In genomic region chr6:85977661-85978060, GRCh38 we compare ENCODE assay signal across 31 cellular contexts.
"Had no signal": no experiment of that assay in that cellular context is flagged by ENCODE, and none has a peak within 500 bp of the region (broad histone marks: within the 10 kb centered on the region; RNA-seq: fewer than 3 reads in every experiment).

No MANE protein-coding gene starts in this region.

- H3K9me3 Mint-ChIP-seq: activated CD8-positive, alpha-beta T cell treated with anti-CD3 and anti-CD28 coated beads for 36 hours; T-helper 2 cell treated with Interferon-gamma antibody and Interleukin-4, amounts not matched to agents 5 μg/mL and 100 μg/mL, for 36 hours had no signal

- DNase-seq: activated B cell treated with CpG ODN at 0.5 μM for 24 hours; activated CD4-positive, alpha-beta T cell treated with anti-CD3 and anti-CD28 coated beads for 48 hours; activated CD4-positive, alpha-beta T cell treated with anti-CD3 and anti-CD28 coated beads, Interleukin-2, amount 50 U/mL, for 1 hour; activated CD4-positive, alpha-beta T cell treated with anti-CD3 and anti-CD28 coated beads, Interleukin-2, amount 50 U/mL, for 48 hours; activated CD8-positive, alpha-beta memory T cell treated with anti-CD3 and anti-CD28 coated beads for 24 hours; activated CD8-positive, alpha-beta T cell treated with anti-CD3 and anti-CD28 coated beads for 36 hours; activated effector memory CD4-positive, alpha-beta T cell treated with Interleukin-2 at 50 U/mL for 16 hours; activated gamma-delta T cell treated with Interleukin-2 at 50 U/mL for 16 hours; activated naive CD4-positive, alpha-beta T cell treated with anti-CD3 and anti-CD28 coated beads, Interleukin-2, amount 50 U/mL, for 16 hours; activated naive CD4-positive, alpha-beta T cell treated with Interleukin-2 at 50 U/mL for 16 hours; activated T-cell treated with anti-CD3 and anti-CD28 coated beads, Interleukin-2, amount 50 U/mL, for 4 hours; amniotic stem cell; aorta; body of pancreas; caudate nucleus; cortex of kidney; dermis blood vessel endothelial cell; effector CD4-positive, alpha-beta T cell; effector memory CD8-positive, alpha-beta T cell; esophagus squamous epithelium; foreskin melanocyte; T-helper 1 cell; T-helper 17 cell; T1000; WERI-Rb-1 had no signal

- ATAC-seq: activated CD4-positive, CD25-positive, alpha-beta regulatory T cell treated with anti-CD3 and anti-CD28 coated beads, Interleukin-2, amount 50 U/mL, for 24 hours; activated CD8-positive, alpha-beta T cell treated with anti-CD3 and anti-CD28 coated beads for 36 hours; activated T-cell treated with anti-CD3 and anti-CD28 coated beads, Interleukin-2, amount 50 U/mL, for 4 hours; activated T-helper 17 cell treated with anti-CD3 and anti-CD28 coated beads, Interleukin-2, amount 50 U/mL, for 72 hours; body of pancreas; effector memory CD8-positive, alpha-beta T cell; gastroesophageal sphincter; T-helper 17 cell had no signal

- H3K9me3 ChIP-seq: body of pancreas, esophagus squamous epithelium, gastroesophageal sphincter had no signal

- H3K27ac ChIP-seq: body of pancreas, epithelial cell of prostate, esophagus squamous epithelium, gastroesophageal sphincter, WERI-Rb-1 had no signal

- H3K4me1 ChIP-seq: body of pancreas, esophagus squamous epithelium, gastroesophageal sphincter had no signal

- H3K4me3 ChIP-seq: body of pancreas, esophagus squamous epithelium, gastroesophageal sphincter had no signal

- H3K36me3 Mint-ChIP-seq: activated naive CD8-positive, alpha-beta T cell had no signal

- H3K27me3 ChIP-seq: body of pancreas, esophagus squamous epithelium, gastroesophageal sphincter had no signal

- H3K4me3 Mint-ChIP-seq: activated B cell treated with CpG ODN at 0.5 μM for 24 hours; activated CD8-positive, alpha-beta T cell treated with anti-CD3 and anti-CD28 coated beads for 36 hours; activated naive CD8-positive, alpha-beta T cell; activated T-cell treated with anti-CD3 and anti-CD28 coated beads, Interleukin-2, amount 50 U/mL, for 4 hours; activated T-helper 17 cell treated with anti-CD3 and anti-CD28 coated beads, Interleukin-2, amount 50 U/mL, for 72 hours; effector memory CD8-positive, alpha-beta T cell; T-helper 17 cell; T-helper 2 cell treated with Interferon-gamma antibody and Interleukin-4, amounts not matched to agents 5 μg/mL and 100 μg/mL, for 36 hours had no signal

- H3K4me1 Mint-ChIP-seq: activated B cell treated with CpG ODN at 0.5 μM for 24 hours; activated T-helper 17 cell treated with anti-CD3 and anti-CD28 coated beads, Interleukin-2, amount 50 U/mL, for 72 hours; T-helper 17 cell had no signal

- H3K36me3 ChIP-seq: esophagus squamous epithelium, gastroesophageal sphincter, WERI-Rb-1 had no signal

- H3K27ac Mint-ChIP-seq: activated B cell treated with CpG ODN at 0.5 μM for 24 hours; activated CD8-positive, alpha-beta T cell treated with anti-CD3 and anti-CD28 coated beads for 36 hours; activated naive CD8-positive, alpha-beta T cell; activated T-helper 17 cell treated with anti-CD3 and anti-CD28 coated beads, Interleukin-2, amount 50 U/mL, for 72 hours; effector memory CD8-positive, alpha-beta T cell; T-helper 17 cell; T-helper 2 cell treated with Interferon-gamma antibody and Interleukin-4, amounts not matched to agents 5 μg/mL and 100 μg/mL, for 36 hours had no signal

- H3K27me3 Mint-ChIP-seq: activated B cell treated with CpG ODN at 0.5 μM for 24 hours; activated CD8-positive, alpha-beta T cell treated with anti-CD3 and anti-CD28 coated beads for 36 hours had no signal
